In genomic region chr10:68121020-68121743, GRCh38 we compare ENCODE assay signal across 17 cellular contexts. TPM values are rescaled to one million over a fixed set of nuclear protein-coding genes. Genes with fewer than 3 reads are reported as not detected.
"Had no signal": no experiment of that assay in that cellular context is flagged by ENCODE, and none has a peak within 500 bp of the region (broad histone marks: within the 10 kb centered on the region; RNA-seq: fewer than 3 reads in every experiment).

No MANE protein-coding gene starts in this region.

- H3K36me3 Mint-ChIP-seq: mesothelial cell of epicardium had no signal

- H3K27ac ChIP-seq: cardiac muscle cell, spleen, testis, upper lobe of left lung, VCaP had no signal

- FAIRE-seq: astrocyte, keratinocyte had no signal

- ATAC-seq: activated naive CD8-positive, alpha-beta T cell treated with anti-CD3 and anti-CD28 coated beads, Interleukin-2, amount 50 U/mL, for 24 hours; activated T-helper 17 cell treated with anti-CD3 and anti-CD28 coated beads, Interleukin-2, amount 50 U/mL, for 72 hours; esophagus mucosa; stimulated activated naive CD8-positive, alpha-beta T cell treated with anti-CD3 and anti-CD28 coated beads, Interleukin-15, amount 100 ng/mL, for 72 hours had no signal

- H3K9me3 ChIP-seq: spleen, testis, upper lobe of left lung had no signal

- H3K36me3 ChIP-seq: cardiac muscle cell, spleen, upper lobe of left lung had no signal

- H3K27me3 Mint-ChIP-seq: activated T-helper 17 cell treated with anti-CD3 and anti-CD28 coated beads, Interleukin-2, amount 50 U/mL, for 72 hours; stimulated activated naive CD8-positive, alpha-beta T cell treated with anti-CD3 and anti-CD28 coated beads, Interleukin-15, amount 100 ng/mL, for 72 hours had no signal

- DNase-seq: activated CD4-positive, alpha-beta T cell treated with anti-CD3 and anti-CD28 coated beads for 1 hour; activated CD4-positive, alpha-beta T cell treated with anti-CD3 and anti-CD28 coated beads, Interleukin-2, amount 50 U/mL, for 4 hours; activated naive CD4-positive, alpha-beta T cell treated with Interleukin-2 at 50 U/mL for 16 hours; activated naive CD8-positive, alpha-beta T cell treated with anti-CD3 and anti-CD28 coated beads, Interleukin-2, amount 50 U/mL, for 24 hours; hippocampal formation; retina; spleen; stimulated activated naive CD8-positive, alpha-beta T cell treated with anti-CD3 and anti-CD28 coated beads, Interleukin-15, amount 100 ng/mL, for 72 hours; testis had no signal

- H3K4me1 ChIP-seq: spleen, testis, upper lobe of left lung had no signal

- H3K27me3 ChIP-seq: cardiac muscle cell, spleen, testis, upper lobe of left lung had no signal

- H3K27ac Mint-ChIP-seq: activated naive CD8-positive, alpha-beta T cell treated with anti-CD3 and anti-CD28 coated beads, Interleukin-2, amount 50 U/mL, for 24 hours; activated T-helper 17 cell treated with anti-CD3 and anti-CD28 coated beads, Interleukin-2, amount 50 U/mL, for 72 hours; mesothelial cell of epicardium; stimulated activated naive CD8-positive, alpha-beta T cell treated with anti-CD3 and anti-CD28 coated beads, Interleukin-15, amount 100 ng/mL, for 72 hours had no signal

- H3K4me1 Mint-ChIP-seq: activated naive CD8-positive, alpha-beta T cell treated with anti-CD3 and anti-CD28 coated beads, Interleukin-2, amount 50 U/mL, for 24 hours; activated T-helper 17 cell treated with anti-CD3 and anti-CD28 coated beads, Interleukin-2, amount 50 U/mL, for 72 hours; mesothelial cell of epicardium; stimulated activated naive CD8-positive, alpha-beta T cell treated with anti-CD3 and anti-CD28 coated beads, Interleukin-15, amount 100 ng/mL, for 72 hours had no signal

- H3K4me3 Mint-ChIP-seq: activated naive CD8-positive, alpha-beta T cell treated with anti-CD3 and anti-CD28 coated beads, Interleukin-2, amount 50 U/mL, for 24 hours; activated T-helper 17 cell treated with anti-CD3 and anti-CD28 coated beads, Interleukin-2, amount 50 U/mL, for 72 hours; mesothelial cell of epicardium; stimulated activated naive CD8-positive, alpha-beta T cell treated with anti-CD3 and anti-CD28 coated beads, Interleukin-15, amount 100 ng/mL, for 72 hours had no signal

- H3K4me3 ChIP-seq: cardiac muscle cell, spleen, testis, upper lobe of left lung had no signal

- H3K9me3 Mint-ChIP-seq: activated naive CD8-positive, alpha-beta T cell treated with anti-CD3 and anti-CD28 coated beads, Interleukin-2, amount 50 U/mL, for 24 hours; activated T-helper 17 cell treated with anti-CD3 and anti-CD28 coated beads, Interleukin-2, amount 50 U/mL, for 72 hours; mesothelial cell of epicardium; stimulated activated naive CD8-positive, alpha-beta T cell treated with anti-CD3 and anti-CD28 coated beads, Interleukin-15, amount 100 ng/mL, for 72 hours had no signal

RNA-seq across cellular contexts. Expression of gene MYPN, which starts 11.9 kb away (rescaled TPM):
- total RNA-seq: mesothelial cell of epicardium, upper lobe of left lung had no signal
